8 cellular contexts compared by ENCODE assay signal in the genomic region with DNA sequence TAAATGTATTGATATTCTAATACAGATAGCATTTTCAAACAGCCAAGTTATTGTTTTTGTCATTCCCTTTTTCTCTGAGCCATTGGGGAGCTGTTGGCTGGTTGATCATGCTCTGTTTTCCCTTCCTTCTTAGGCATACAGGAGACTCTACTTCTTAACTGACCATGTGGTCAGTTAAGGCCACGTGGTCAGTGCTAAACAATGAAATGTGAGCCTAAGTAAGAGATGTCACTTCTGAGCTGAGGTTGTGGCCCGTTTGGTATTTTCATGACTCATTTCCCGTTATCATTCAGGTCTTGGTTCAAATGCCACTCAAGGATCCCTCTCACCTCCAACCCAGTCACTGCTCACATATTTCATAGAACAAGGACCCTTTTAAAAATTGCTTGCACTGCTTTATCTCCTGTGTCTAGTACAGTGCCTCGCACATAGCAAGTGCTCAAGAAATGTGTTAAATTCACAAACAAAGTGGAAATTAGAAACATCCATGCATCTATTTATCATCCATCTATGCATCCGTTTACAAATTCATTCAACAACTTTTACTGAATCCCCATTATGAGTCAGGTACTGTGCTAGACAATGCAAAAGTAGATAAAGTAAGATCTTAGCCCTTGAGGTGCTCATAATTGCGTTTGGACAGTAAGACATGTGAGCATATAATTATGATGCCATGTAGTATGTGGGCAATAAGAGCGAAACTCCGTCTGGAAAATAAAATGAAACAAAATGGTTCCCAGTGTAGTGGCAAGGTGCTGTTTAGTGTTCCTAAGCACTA. TPM values are rescaled to one million over a fixed set of nuclear protein-coding genes. Genes with fewer than 3 reads are reported as not detected.
A peak's percentile ranks its signal among the peaks of the same experiment; 100 is the strongest.
DNase-seq lines count a peak whose midpoint lies in the region; ATAC-seq and TF ChIP-seq lines count a peak whose summit lies in the region.

No MANE protein-coding gene starts in this region.

- H3K4me3 ChIP-seq in naive thymus-derived CD4-positive, alpha-beta T cell (ENCODE audit: low read length) = no peak overlapping the region

- no peaks in the 10 kb centered on the region for H3K27me3 Mint-ChIP-seq in activated CD8-positive, alpha-beta T cell treated with anti-CD3 and anti-CD28 coated beads for 36 hours
- peaks cover 0 to under 1% (median 0%) of the 10 kb centered on the region in 5 donors for H3K27me3 Mint-ChIP-seq in naive thymus-derived CD4-positive, alpha-beta T cell

- H3K4me1 Mint-ChIP-seq in activated CD8-positive, alpha-beta T cell treated with anti-CD3 and anti-CD28 coated beads for 36 hours (ENCODE audit: low read depth) = peaks cover 23% of the 10 kb centered on the region
- H3K4me1 Mint-ChIP-seq in naive thymus-derived CD4-positive, alpha-beta T cell = peaks cover 0 to 28% (median 9%) of the 10 kb centered on the region in 7 donors

- intact Hi-C loops in activated CD8-positive, alpha-beta T cell treated with anti-CD3 and anti-CD28 coated beads for 36 hours (cut with micrococcal nuclease) = loop anchor here (1.0 kb wide), 1 partner anchor 21 kb away; no protein-coding TSS in a partner anchor
- intact Hi-C loops in naive thymus-derived CD4-positive, alpha-beta T cell (cut with micrococcal nuclease) = loop anchor here in 1 of 2 donors (2.0 to 5.0 kb wide), 2 partner anchors 18 to 50 kb away; a partner anchor contains a TSS

- no peaks in the 10 kb centered on the region for H3K27me3 ChIP-seq in naive thymus-derived CD4-positive, alpha-beta T cell (ENCODE audit: control insufficient read depth in 2 of 2, insufficient read depth in 2 of 2, low read length in 2 of 2)

- peaks cover 0 to 3% of the 10 kb centered on the region in 2 donors for H3K4me1 ChIP-seq in naive thymus-derived CD4-positive, alpha-beta T cell (ENCODE audit: control insufficient read depth in 2 of 2, insufficient read depth in 2 of 2, low read length in 2 of 2)

- ATAC-seq in GM19023 (IDR thresholded peaks at IDR 0.05; ENCODE audit: unreplicated experiment) = peak; percentile 63
- peak; percentile 76 for ATAC-seq in HG03280 (IDR thresholded peaks at IDR 0.05; ENCODE audit: unreplicated experiment)
- ATAC-seq in activated CD8-positive, alpha-beta T cell treated with anti-CD3 and anti-CD28 coated beads for 36 hours = peak; percentile 92
- ATAC-seq in naive thymus-derived CD4-positive, alpha-beta T cell = peak; percentile 56
- no peak for ATAC-seq in GM19328 (IDR thresholded peaks at IDR 0.05; ENCODE audit: unreplicated experiment)

- TF ChIP-seq CTCF in activated CD8-positive, alpha-beta T cell treated with anti-CD3 and anti-CD28 coated beads for 36 hours (IDR thresholded peaks at IDR 0.05) = no peak

- H3K27ac Mint-ChIP-seq in activated CD8-positive, alpha-beta T cell treated with anti-CD3 and anti-CD28 coated beads for 36 hours = peak overlapping the region; percentile 43
- H3K27ac Mint-ChIP-seq in naive thymus-derived CD4-positive, alpha-beta T cell = peak overlapping the region in 2 of 9 donors; percentile 10 to 53

- H3K9me3 ChIP-seq in naive thymus-derived CD4-positive, alpha-beta T cell (ENCODE audit: control insufficient read depth in 2 of 3, low read length in 3 of 3) = no peaks in the 10 kb centered on the region

- DNase-seq in activated CD8-positive, alpha-beta T cell treated with anti-CD3 and anti-CD28 coated beads for 36 hours = peak; percentile 72
- DNase-seq in naive thymus-derived CD4-positive, alpha-beta T cell = no peak
- no peak for DNase-seq in NCI-H1105 (lab: John Stamatoyannopoulos, UW)
- DNase-seq in NCI-H146 (lab: John Stamatoyannopoulos, UW) = no peak
- DNase-seq in SKM-1 (lab: John Stamatoyannopoulos, UW; ENCODE audit: unreplicated experiment) = no peak

- CTCF ChIA-PET in activated CD8-positive, alpha-beta T cell treated with anti-CD3 and anti-CD28 coated beads for 36 hours (lab: Charles Lee) = interaction anchor here (0.9 kb wide), 1 partner anchor 53 kb away, joined by 3 read pairs; no protein-coding TSS in a partner anchor
- CTCF ChIA-PET in naive thymus-derived CD4-positive, alpha-beta T cell (lab: Charles Lee) = interaction anchor here (0.7 kb wide), 1 partner anchor 549 kb away, joined by 9 read pairs; no protein-coding TSS in a partner anchor

- H3K9me3 Mint-ChIP-seq in activated CD8-positive, alpha-beta T cell treated with anti-CD3 and anti-CD28 coated beads for 36 hours = no peaks in the 10 kb centered on the region
- H3K9me3 Mint-ChIP-seq in naive thymus-derived CD4-positive, alpha-beta T cell = no peaks in the 10 kb centered on the region

- no peak overlapping the region for H3K27ac ChIP-seq in naive thymus-derived CD4-positive, alpha-beta T cell (ENCODE audit: low read depth, low read length)

- no peaks in the 10 kb centered on the region for H3K36me3 Mint-ChIP-seq in activated CD8-positive, alpha-beta T cell treated with anti-CD3 and anti-CD28 coated beads for 36 hours (ENCODE audit: low read depth)
- H3K36me3 Mint-ChIP-seq in naive thymus-derived CD4-positive, alpha-beta T cell = no peaks in the 10 kb centered on the region

- H3K4me3 Mint-ChIP-seq in activated CD8-positive, alpha-beta T cell treated with anti-CD3 and anti-CD28 coated beads for 36 hours = no peak overlapping the region
- H3K4me3 Mint-ChIP-seq in naive thymus-derived CD4-positive, alpha-beta T cell = peak overlapping the region in 1 of 10 donors; percentile 9

- POLR2A ChIA-PET in activated CD8-positive, alpha-beta T cell treated with anti-CD3 and anti-CD28 coated beads for 36 hours (lab: Charles Lee) = interaction anchor here (0.8 to 1.7 kb wide), 5 partner anchors 12 to 56 kb away, joined by 3 to 7 read pairs (median 3); no protein-coding TSS in a partner anchor
- POLR2A ChIA-PET in naive thymus-derived CD4-positive, alpha-beta T cell (lab: Charles Lee) = interaction anchor here (0.6 kb wide), 1 partner anchor 401 kb away, joined by 3 read pairs; no protein-coding TSS in a partner anchor

- no peaks in the 10 kb centered on the region for H3K36me3 ChIP-seq in naive thymus-derived CD4-positive, alpha-beta T cell (ENCODE audit: control insufficient read depth in 2 of 3, insufficient read depth in 3 of 3, low read length in 3 of 3)

RNA-seq across cellular contexts. Expression of a gene that starts 50.7 kb away (rescaled TPM):
- total RNA-seq in activated CD8-positive, alpha-beta T cell treated with anti-CD3 and anti-CD28 coated beads for 36 hours = 10 to 100 TPM; 35.4 to 39.2 TPM
- 100 to 1,000 TPM in 4 of 5 experiments, 10 to 100 TPM in 1; 29.8 to 256 (median 172) TPM for total RNA-seq in naive thymus-derived CD4-positive, alpha-beta T cell
- 100 to 1,000 TPM in 1 of 2 donors, 10 to 100 TPM in 1; 60.5 to 130 TPM for polyA plus RNA-seq in naive thymus-derived CD4-positive, alpha-beta T cell
